Comparison of ENCODE assay signal across 1 cellular context in the genomic region with DNA sequence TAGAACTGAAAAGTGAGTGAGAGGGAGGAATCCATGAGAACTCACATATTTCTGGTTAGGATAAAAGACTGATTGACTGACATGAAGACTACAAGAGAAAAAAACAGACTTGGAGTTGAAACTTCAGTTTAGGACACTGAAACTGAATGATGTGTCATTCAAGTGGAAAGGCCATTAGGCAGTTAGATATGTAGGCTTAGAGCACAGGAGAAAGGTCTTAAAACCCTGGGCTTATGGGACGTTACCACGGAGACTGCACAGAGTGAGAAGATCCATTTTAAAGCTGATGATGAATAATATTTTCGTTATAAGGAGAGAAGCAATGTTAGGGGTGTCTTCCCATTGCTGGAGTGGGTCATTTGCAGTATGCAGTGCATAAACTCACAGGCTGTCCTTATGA.
TF ChIP-seq lines count a peak whose summit lies in the region.

No MANE protein-coding gene starts in this region.

TF ChIP-seq in WTC11, 78 proteins besides CTCF, POLR2A, EP300 and RAD21 (continued from another document):
- TF ChIP-seq ATF3 (CRISPR knock-in tag; conservative IDR thresholded peaks at IDR 0.05): no peak
- TF ChIP-seq ZNF138 (CRISPR knock-in tag; conservative IDR thresholded peaks at IDR 0.05): no peak
- TF ChIP-seq GABPB1 (CRISPR knock-in tag; IDR thresholded peaks at IDR 0.05): no peak
- TF ChIP-seq NFYB (CRISPR knock-in tag; conservative IDR thresholded peaks at IDR 0.05; ENCODE audit: low read depth): no peak
- TF ChIP-seq, protein P1, sequence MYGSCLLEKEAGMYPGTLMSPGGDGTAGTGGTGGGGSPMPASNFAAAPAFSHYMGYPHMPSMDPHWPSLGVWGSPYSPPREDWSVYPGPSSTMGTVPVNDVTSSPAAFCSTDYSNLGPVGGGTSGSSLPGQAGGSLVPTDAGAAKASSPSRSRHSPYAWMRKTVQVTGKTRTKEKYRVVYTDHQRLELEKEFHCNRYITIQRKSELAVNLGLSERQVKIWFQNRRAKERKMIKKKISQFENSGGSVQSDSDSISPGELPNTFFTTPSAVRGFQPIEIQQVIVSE (CRISPR knock-in tag; IDR thresholded peaks at IDR 0.05; ENCODE audit: borderline replicate concordance): no peak
TF ChIP-seq in WTC11: peak in this region for 0.
